20 cellular contexts compared by ENCODE assay signal in the genomic region with DNA sequence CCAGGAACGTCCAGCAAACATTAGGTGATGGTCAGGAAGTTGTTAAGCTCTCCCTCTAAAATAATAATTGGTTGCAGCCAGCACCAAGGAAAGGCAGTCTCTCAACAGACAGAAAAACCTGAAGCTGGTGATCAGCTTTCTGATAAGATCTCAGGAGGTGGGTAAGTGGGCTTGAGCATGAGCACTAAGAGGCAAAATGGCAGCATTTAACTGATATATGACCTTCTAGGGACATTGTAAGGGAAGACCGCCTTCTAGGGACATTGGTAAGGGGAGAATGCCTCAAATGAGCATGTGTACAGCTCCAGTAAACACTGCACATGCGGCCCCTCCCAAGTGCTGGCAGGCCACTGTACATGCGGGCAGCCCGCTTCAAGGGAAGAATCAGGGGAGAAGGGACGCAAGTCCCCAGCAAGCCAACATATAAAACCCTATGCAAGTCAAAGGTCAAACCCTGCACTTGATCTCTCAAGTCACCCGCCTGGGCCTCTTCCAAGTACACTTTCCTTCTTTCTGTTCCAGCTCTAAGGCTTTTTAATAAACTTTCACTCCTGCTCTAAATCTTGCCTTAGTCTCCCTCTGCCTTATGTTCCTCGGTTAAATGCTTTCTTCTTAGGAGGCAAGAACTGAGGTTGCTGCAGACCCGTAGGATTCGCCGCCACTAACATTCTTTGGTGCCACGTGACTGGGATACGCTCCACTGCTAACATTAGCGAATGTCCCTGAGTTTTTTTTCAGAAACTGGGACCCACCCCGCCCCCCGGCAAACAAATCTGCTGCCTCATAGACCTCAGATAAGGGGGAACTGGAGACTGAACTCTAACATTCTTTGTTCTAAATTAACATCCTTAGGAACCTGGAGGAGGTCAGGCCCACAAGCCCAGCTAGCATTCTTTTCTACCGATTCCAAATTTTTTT.
"Had no signal": no experiment of that assay in that cellular context is flagged by ENCODE, and none has a peak within 500 bp of the region (broad histone marks: within the 10 kb centered on the region; RNA-seq: fewer than 3 reads in every experiment).

No MANE protein-coding gene starts in this region.

- H3K27ac ChIP-seq: KMS-11, RWPE1 had no signal

- H3K9ac ChIP-seq: KMS-11 had no signal

- FAIRE-seq: HepG2 had no signal

- DNase-seq: IMR-90, Kasumi-1, MM.1S, NCI-H1092 treated with DMSO at 0.1 percent for 48 hours, NCI-H1436, NCI-H187, NCI-H2029, NCI-H2081 treated with DMSO at 0.1 percent for 48 hours, NCI-H2171, NCI-H226, NCI-H446, NCI-H510A, NCI-H524 treated with DMSO at 0.1 percent for 48 hours, NCI-H69, NCI-H774, PC-3, SHP77 had no signal

- H3K4me2 ChIP-seq: KMS-11 had no signal
